Comparison of ENCODE assay signal across 35 cellular contexts in genomic region chr12:119216084-119216483, GRCh38.
"Had no signal": no experiment of that assay in that cellular context is flagged by ENCODE, and none has a peak within 500 bp of the region (broad histone marks: within the 10 kb centered on the region; RNA-seq: fewer than 3 reads in every experiment).

No MANE protein-coding gene starts in this region.

- H3K27me3 ChIP-seq: MG63 had no signal

- DNase-seq: Karpas-422, Kasumi-1, MG63, MM.1S, MV-4-11, NCI-H1048, NCI-H1092, NCI-H1092 treated with DMSO at 0.1 percent for 48 hours, NCI-H1105, NCI-H1105 treated with DMSO at 0.1 percent for 48 hours, NCI-H1417, NCI-H1436, NCI-H1436 treated with DMSO at 0.1 percent for 48 hours, NCI-H146, NCI-H1694, NCI-H1694 treated with DMSO at 0.1 percent for 48 hours, NCI-H187, NCI-H187 treated with DMSO at 0.1 percent for 48 hours, NCI-H1930, NCI-H2029, NCI-H2029 treated with DMSO at 0.1 percent for 48 hours, NCI-H2081, NCI-H2081 treated with DMSO at 0.1 percent for 48 hours, NCI-H2107, NCI-H2171, NCI-H2171 treated with DMSO at 0.1 percent for 48 hours, NCI-H2227 treated with DMSO at 0.1 percent for 48 hours, NCI-H226, NCI-H345, NCI-H446, NCI-H446 treated with DMSO at 0.1 percent for 48 hours, NCI-H510A, NCI-H510A treated with DMSO at 0.1 percent for 48 hours, NCI-H524, NCI-H524 treated with DMSO at 0.1 percent for 48 hours had no signal

- H3K36me3 ChIP-seq: MG63 had no signal

- H3K9me3 ChIP-seq: MG63 had no signal

- H3K4me3 ChIP-seq: MG63 had no signal
